22 cellular contexts compared by ENCODE assay signal in the genomic region with DNA sequence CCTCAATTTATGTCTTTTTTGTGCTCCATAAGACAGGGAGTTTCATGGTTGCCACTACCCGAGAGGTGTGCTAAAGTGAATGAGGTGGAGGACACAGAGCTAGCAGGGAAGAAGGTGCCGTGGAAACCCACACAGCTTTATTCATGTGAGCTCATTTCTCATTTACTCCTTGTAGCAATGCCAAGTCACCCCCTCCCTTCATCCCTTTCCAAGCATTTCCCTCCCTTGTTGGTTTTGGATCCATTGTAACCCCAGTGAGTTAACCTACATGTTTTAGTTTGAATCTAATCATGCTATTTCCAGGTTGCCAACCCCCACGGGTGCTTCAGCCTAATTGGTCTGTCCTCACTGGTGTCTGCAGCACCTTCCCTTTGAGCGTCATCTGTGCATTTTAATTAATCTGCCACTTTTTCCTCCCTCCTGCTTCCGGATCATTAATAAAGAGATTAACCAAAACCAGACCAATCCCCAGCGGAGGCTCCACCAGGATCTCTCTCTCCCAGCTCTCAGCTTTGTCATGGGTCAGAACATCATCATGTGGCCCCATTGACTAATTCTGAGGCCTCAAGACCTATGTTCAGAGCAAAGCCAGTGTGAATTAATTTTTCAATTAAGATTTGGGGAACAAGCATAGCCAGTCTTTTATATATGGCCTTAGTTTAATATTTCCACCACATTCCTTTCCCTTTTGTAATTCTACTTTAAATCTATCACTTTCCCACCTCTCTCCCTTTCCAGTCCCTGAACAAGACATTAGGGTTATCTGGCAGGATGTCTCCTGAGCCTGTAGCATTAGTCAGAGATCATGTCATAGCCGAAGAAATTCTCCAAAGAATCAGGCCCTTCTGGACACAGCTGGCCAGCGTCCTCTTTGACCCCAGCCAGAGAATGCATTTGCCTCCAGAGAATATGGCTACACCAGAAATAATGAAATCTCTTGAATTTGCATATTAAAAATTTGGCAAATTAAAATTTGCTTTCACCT. TPM values are rescaled to one million over a fixed set of nuclear protein-coding genes. Genes with fewer than 3 reads are reported as not detected.
DNase-seq lines count a peak whose midpoint lies in the region; ATAC-seq and TF ChIP-seq lines count a peak whose summit lies in the region.
"Had no signal": no experiment of that assay in that cellular context is flagged by ENCODE, and none has a peak within 500 bp of the region (broad histone marks: within the 10 kb centered on the region; RNA-seq: fewer than 3 reads in every experiment).

No MANE protein-coding gene starts in this region.

- ATAC-seq in activated CD8-positive, alpha-beta T cell treated with anti-CD3 and anti-CD28 coated beads for 36 hours, result no peak
- ATAC-seq: activated T-cell treated with anti-CD3 and anti-CD28 coated beads, Interleukin-2, amount 50 U/mL, for 4 hours; Panc1; sciatic nerve had no signal

- CTCF ChIA-PET in activated CD8-positive, alpha-beta T cell treated with anti-CD3 and anti-CD28 coated beads for 36 hours (lab: Charles Lee), result no interaction called here

- no peaks in the 10 kb centered on the region for H3K36me3 Mint-ChIP-seq in mesothelial cell of epicardium
- H3K36me3 Mint-ChIP-seq in activated CD8-positive, alpha-beta T cell treated with anti-CD3 and anti-CD28 coated beads for 36 hours (ENCODE audit: low read depth), result no peaks in the 10 kb centered on the region
- H3K36me3 Mint-ChIP-seq: activated naive CD8-positive, alpha-beta T cell treated with anti-CD3 and anti-CD28 coated beads for 36 hours; memory B cell had no signal

- no peaks in the 10 kb centered on the region for H3K36me3 ChIP-seq in MG63
- H3K36me3 ChIP-seq: HAP-1 had no signal

- intact Hi-C loops in activated CD8-positive, alpha-beta T cell treated with anti-CD3 and anti-CD28 coated beads for 36 hours (cut with micrococcal nuclease), result no loop called here

- no peaks in the 10 kb centered on the region for H3K9me3 Mint-ChIP-seq in mesothelial cell of epicardium
- H3K9me3 Mint-ChIP-seq in activated CD8-positive, alpha-beta T cell treated with anti-CD3 and anti-CD28 coated beads for 36 hours, result no peaks in the 10 kb centered on the region
- H3K9me3 Mint-ChIP-seq: activated naive CD8-positive, alpha-beta T cell treated with anti-CD3 and anti-CD28 coated beads for 36 hours; activated T-cell treated with anti-CD3 and anti-CD28 coated beads, Interleukin-2, amount 50 U/mL, for 4 hours; memory B cell had no signal

- H3K4me3 Mint-ChIP-seq in mesothelial cell of epicardium, result no peak overlapping the region
- no peak overlapping the region for H3K4me3 Mint-ChIP-seq in activated CD8-positive, alpha-beta T cell treated with anti-CD3 and anti-CD28 coated beads for 36 hours
- H3K4me3 Mint-ChIP-seq: activated naive CD8-positive, alpha-beta T cell treated with anti-CD3 and anti-CD28 coated beads for 36 hours; activated T-cell treated with anti-CD3 and anti-CD28 coated beads, Interleukin-2, amount 50 U/mL, for 4 hours; memory B cell had no signal

- TF ChIP-seq CTCF in mesothelial cell of epicardium (IDR thresholded peaks at IDR 0.05; ENCODE audit: unreplicated experiment), result no peak
- no peak for TF ChIP-seq CTCF in activated CD8-positive, alpha-beta T cell treated with anti-CD3 and anti-CD28 coated beads for 36 hours (IDR thresholded peaks at IDR 0.05)

- peak overlapping the region; percentile 15 for H3K27ac Mint-ChIP-seq in mesothelial cell of epicardium
- H3K27ac Mint-ChIP-seq in activated CD8-positive, alpha-beta T cell treated with anti-CD3 and anti-CD28 coated beads for 36 hours, result no peak overlapping the region
- H3K27ac Mint-ChIP-seq: activated naive CD8-positive, alpha-beta T cell treated with anti-CD3 and anti-CD28 coated beads for 36 hours; memory B cell had no signal

- peaks cover 26% of the 10 kb centered on the region for H3K4me1 Mint-ChIP-seq in mesothelial cell of epicardium
- H3K4me1 Mint-ChIP-seq in activated CD8-positive, alpha-beta T cell treated with anti-CD3 and anti-CD28 coated beads for 36 hours (ENCODE audit: low read depth), result no peaks in the 10 kb centered on the region
- H3K4me1 Mint-ChIP-seq: activated naive CD8-positive, alpha-beta T cell treated with anti-CD3 and anti-CD28 coated beads for 36 hours; memory B cell had no signal

- H3K27me3 ChIP-seq in MG63, result no peaks in the 10 kb centered on the region

- POLR2A ChIA-PET in activated CD8-positive, alpha-beta T cell treated with anti-CD3 and anti-CD28 coated beads for 36 hours (lab: Charles Lee), result no interaction called here

- no peaks in the 10 kb centered on the region for H3K27me3 Mint-ChIP-seq in mesothelial cell of epicardium (ENCODE audit: low read depth)
- peaks cover 1% of the 10 kb centered on the region for H3K27me3 Mint-ChIP-seq in activated CD8-positive, alpha-beta T cell treated with anti-CD3 and anti-CD28 coated beads for 36 hours
- H3K27me3 Mint-ChIP-seq: activated naive CD8-positive, alpha-beta T cell treated with anti-CD3 and anti-CD28 coated beads for 36 hours had no signal

- no peaks in the 10 kb centered on the region for H3K9me3 ChIP-seq in MG63
- H3K9me3 ChIP-seq: Caco-2, HAP-1 had no signal

- DNase-seq in AG20443 (ENCODE audit: low spot score), result peak; percentile 67
- DNase-seq in MG63, result peak; percentile 65
- DNase-seq in dermis blood vessel endothelial cell, result peak; percentile 26
- no peak for DNase-seq in mesothelial cell of epicardium (ENCODE audit: low spot score in 2 of 2, unreplicated experiment in 2 of 2)
- DNase-seq in stimulated activated CD4-positive, alpha-beta T cell treated with anti-CD3 and anti-CD28 coated beads, Interleukin-1b, Interleukin-23, amount 100 ng/mL, for 48 hours, result no peak
- no peak for DNase-seq in activated CD8-positive, alpha-beta T cell treated with anti-CD3 and anti-CD28 coated beads for 36 hours
- no peak for DNase-seq in erythroblast (lab: John Stamatoyannopoulos, UW)
- DNase-seq in C1 segment of cervical spinal cord (lab: John Stamatoyannopoulos, UW), result no peak
- DNase-seq: activated naive CD8-positive, alpha-beta T cell treated with anti-CD3 and anti-CD28 coated beads for 36 hours; activated T-cell treated with anti-CD3 and anti-CD28 coated beads, Interleukin-2, amount 50 U/mL, for 4 hours; Caco-2; GF-D8; NCI-H1694; NCI-H526; nucleus accumbens; stimulated activated CD4-positive, alpha-beta T cell treated with anti-CD3 and anti-CD28 coated beads, Interleukin-2, amount 100 ng/mL, for 48 hours; substantia nigra had no signal

- no peak for TF ChIP-seq POLR2A in erythroblast (IDR thresholded peaks at IDR 0.05; ENCODE audit: low read length)

- no peak overlapping the region for H3K4me3 ChIP-seq in MG63
- H3K4me3 ChIP-seq: HAP-1 had no signal

RNA-seq across cellular contexts. Expression of gene NTF3, which starts 56.4 kb away (rescaled TPM):
- not detected in 2 replicates for total RNA-seq in MG63 (2014; rRNA removed; shearing (Covaris generic); ENCODE audit: low replicate concordance)
- total RNA-seq in dermis blood vessel endothelial cell (0.34 TPM in 1 of 2 replicates, not detected in the other), mesothelial cell of epicardium (6.7 to 9.4 TPM (median 8.6 TPM) in 3 replicates)
- total RNA-seq in activated CD8-positive, alpha-beta T cell treated with anti-CD3 and anti-CD28 coated beads for 36 hours, result not detected
- total RNA-seq: activated naive CD8-positive, alpha-beta T cell treated with anti-CD3 and anti-CD28 coated beads for 36 hours; activated T-cell treated with anti-CD3 and anti-CD28 coated beads, Interleukin-2, amount 50 U/mL, for 4 hours; HT-29 had no signal

Comparison
In these comparisons a context has a peak if more than half of its experiments do, and no peak if none do; other contexts are left out.
1. DNase-seq: peak in AG20443 (single experiment), MG63 (single experiment) and dermis blood vessel endothelial cell (single experiment); none in mesothelial cell of epicardium (0 of 2), stimulated activated CD4-positive, alpha-beta T cell treated with anti-CD3 and anti-CD28 coated beads, Interleukin-1b, Interleukin-23, amount 100 ng/mL, for 48 hours (single experiment), activated CD8-positive, alpha-beta T cell treated with anti-CD3 and anti-CD28 coated beads for 36 hours (single experiment), erythroblast (0 of 2) and C1 segment of cervical spinal cord (0 of 14).